13 cellular contexts compared by ENCODE assay signal in the genomic region with DNA sequence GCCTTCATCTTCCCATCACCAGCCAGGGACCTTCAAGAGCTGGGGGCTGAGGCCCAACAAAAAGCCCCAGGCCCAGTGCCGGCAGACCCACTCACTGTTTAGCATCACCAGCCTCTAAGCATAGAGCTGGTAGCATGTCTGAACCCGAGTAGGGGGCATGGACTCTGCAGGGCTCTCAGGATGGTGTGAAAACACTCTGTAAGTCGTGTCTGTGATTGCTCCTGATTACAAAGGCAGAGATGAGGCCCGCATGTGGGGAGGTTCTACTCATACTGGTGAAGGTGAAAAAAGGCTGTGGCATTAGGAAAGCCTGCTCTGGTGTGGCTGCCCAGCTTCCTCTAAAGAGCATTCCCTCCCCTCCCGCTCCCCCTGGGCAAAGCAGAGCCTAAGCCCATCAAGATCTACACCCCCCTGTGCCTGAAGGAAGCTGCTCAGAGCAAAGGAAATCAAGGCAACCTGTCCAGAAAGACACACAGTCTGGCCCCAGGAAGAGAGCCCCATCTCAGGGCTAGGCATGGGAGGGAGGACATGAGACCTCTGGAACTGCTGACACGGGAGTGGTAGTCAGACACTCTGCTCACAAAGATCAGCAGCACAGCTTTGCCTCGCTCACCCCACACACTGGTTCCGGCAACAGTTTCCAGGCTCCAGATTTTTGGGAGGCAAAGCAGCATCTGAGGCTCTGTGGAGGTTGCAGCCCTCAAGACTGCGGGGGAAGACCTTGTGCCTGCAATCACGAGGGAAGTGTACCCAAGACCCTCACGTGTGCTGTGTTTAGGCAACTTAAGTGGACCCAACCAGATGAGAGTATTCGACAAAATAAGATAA. TPM values are rescaled to one million over a fixed set of nuclear protein-coding genes. Genes with fewer than 3 reads are reported as not detected.
DNase-seq lines count a peak whose midpoint lies in the region; ATAC-seq and TF ChIP-seq lines count a peak whose summit lies in the region.
"Had no signal": no experiment of that assay in that cellular context is flagged by ENCODE, and none has a peak within 500 bp of the region (broad histone marks: within the 10 kb centered on the region; RNA-seq: fewer than 3 reads in every experiment).

No MANE protein-coding gene starts in this region.

- intact Hi-C loops in CD8-positive, alpha-beta T cell (cut with DNase I, micrococcal nuclease): loop anchor here in 1 of 2 experiments (10.0 kb wide), 1 partner anchor 115 kb away; no protein-coding TSS in a partner anchor
- intact Hi-C loops in psoas muscle (cut with DNase I): loop anchor here (5.0 kb wide), 1 partner anchor 33 kb away; no protein-coding TSS in a partner anchor

- peaks cover 73% of the 10 kb centered on the region for H3K36me3 Mint-ChIP-seq in CD8-positive, alpha-beta T cell

- H3K27ac Mint-ChIP-seq in CD8-positive, alpha-beta T cell: peak overlapping the region; percentile 60

- no peaks in the 10 kb centered on the region for H3K27me3 ChIP-seq in CD8-positive, alpha-beta T cell (ENCODE audit: insufficient read depth, low read length)
- H3K27me3 ChIP-seq in gastroesophageal sphincter: no peaks in the 10 kb centered on the region
- H3K27me3 ChIP-seq in psoas muscle (ENCODE audit: insufficient read depth in 3 of 3, low read length in 2 of 3): no peaks in the 10 kb centered on the region
- H3K27me3 ChIP-seq: SJCRH30 had no signal

- H3K9me3 ChIP-seq in CD8-positive, alpha-beta T cell (ENCODE audit: low read length): no peaks in the 10 kb centered on the region
- H3K9me3 ChIP-seq in gastroesophageal sphincter (no peaks in the 10 kb centered on the region), psoas muscle (no peaks in the 10 kb centered on the region)
- H3K9me3 ChIP-seq: SJCRH30 had no signal

- TF ChIP-seq EP300 in gastroesophageal sphincter (IDR thresholded peaks at IDR 0.05): no peak

- no peak overlapping the region for H3K27ac ChIP-seq in CD8-positive, alpha-beta T cell (ENCODE audit: low read depth, low read length)
- H3K27ac ChIP-seq in RWPE1: peak overlapping the region; percentile 37
- H3K27ac ChIP-seq in gastroesophageal sphincter: peak overlapping the region in 3 of 4 donors; percentile 44 to 70 (median 52)
- peak overlapping the region; percentile 77 for H3K27ac ChIP-seq in psoas muscle
- H3K27ac ChIP-seq: SJCRH30 had no signal

- peaks cover 7% of the 10 kb centered on the region for H3K4me1 ChIP-seq in CD8-positive, alpha-beta T cell (ENCODE audit: insufficient read depth, low read length)
- peaks cover 13 to 87% (median 34%) of the 10 kb centered on the region in 3 donors for H3K4me1 ChIP-seq in gastroesophageal sphincter
- peaks cover 74% of the 10 kb centered on the region for H3K4me1 ChIP-seq in psoas muscle

- peaks cover 29% of the 10 kb centered on the region for H3K36me3 ChIP-seq in CD8-positive, alpha-beta T cell (ENCODE audit: insufficient read depth, low read length)
- peaks cover 0 to 23% of the 10 kb centered on the region in 2 donors for H3K36me3 ChIP-seq in gastroesophageal sphincter
- peaks cover 0 to 29% of the 10 kb centered on the region in 2 donors for H3K36me3 ChIP-seq in psoas muscle (ENCODE audit: insufficient read depth in 1 of 2, low read depth in 1 of 2)

- ATAC-seq in CD8-positive, alpha-beta T cell: no peak
- ATAC-seq in gastroesophageal sphincter: no peak
- ATAC-seq in psoas muscle: no peak
- no peak for ATAC-seq in GM18870 (IDR thresholded peaks at IDR 0.05; ENCODE audit: unreplicated experiment)
- no peak for ATAC-seq in HG02885 (IDR thresholded peaks at IDR 0.05; ENCODE audit: poor library complexity, unreplicated experiment)

- H3K4me1 Mint-ChIP-seq in CD8-positive, alpha-beta T cell (ENCODE audit: low read depth): peaks cover 61% of the 10 kb centered on the region

- POLR2A ChIA-PET in CD8-positive, alpha-beta T cell (lab: Charles Lee): no interaction called here
- POLR2A ChIA-PET in RWPE1 (lab: Yijun Ruan, JAX; ENCODE audit: low non-redundant PET): no interaction called here

- H3K4me3 Mint-ChIP-seq in CD8-positive, alpha-beta T cell: no peak overlapping the region
- H3K4me3 Mint-ChIP-seq: stimulated activated naive CD8-positive, alpha-beta T cell treated with anti-CD3 and anti-CD28 coated beads, Interleukin-15, Interleukin-2, amounts not matched to agents 100 ng/mL and 50 ng/mL, for 24 hours had no signal

- no peak for TF ChIP-seq CTCF in CD8-positive, alpha-beta T cell (IDR thresholded peaks at IDR 0.05)
- TF ChIP-seq CTCF in RWPE1 (conservative IDR thresholded peaks at IDR 0.05; ENCODE audit: low read depth): no peak
- no peak for TF ChIP-seq CTCF in gastroesophageal sphincter (IDR thresholded peaks at IDR 0.05)
- no peak for TF ChIP-seq CTCF in psoas muscle (IDR thresholded peaks at IDR 0.05)

- 71 to 80% methylated on average over 1 to 5 of the region's 12 CpGs for WGBS in gastroesophageal sphincter (ENCODE audit: low coverage in 1 of 2), 2 donors
- 78 to 82% (median 80%) methylated on average over 12 of the region's 12 CpGs for WGBS in psoas muscle, 3 donors

- DNase-seq in CD8-positive, alpha-beta T cell: no peak
- DNase-seq in RWPE1 (ENCODE audit: low spot score) (no peak), psoas muscle (peak in 1 of 2 donors; percentile 28), mucosa of gallbladder (ENCODE audit: low spot score) (no peak)
- DNase-seq: activated gamma-delta T cell, NCI-H1417 treated with DMSO at 0.1 percent for 48 hours, NCI-H526 treated with DMSO at 0.1 percent for 48 hours, SJCRH30 had no signal

- H3K9me3 Mint-ChIP-seq in CD8-positive, alpha-beta T cell: no peaks in the 10 kb centered on the region
- H3K9me3 Mint-ChIP-seq: stimulated activated naive CD8-positive, alpha-beta T cell treated with anti-CD3 and anti-CD28 coated beads, Interleukin-15, Interleukin-2, amounts not matched to agents 100 ng/mL and 50 ng/mL, for 24 hours had no signal

- CTCF ChIA-PET in CD8-positive, alpha-beta T cell (lab: Charles Lee): interaction anchor here (1.1 to 2.7 kb wide), 2 partner anchors 17 to 59 kb away, joined by 3 to 8 read pairs; no protein-coding TSS in a partner anchor
- CTCF ChIA-PET in RWPE1 (lab: Yijun Ruan, JAX): interaction anchor here (0.6 kb wide), 1 partner anchor 48 kb away, joined by 3 read pairs; no protein-coding TSS in a partner anchor

- no peak for TF ChIP-seq POLR2A in gastroesophageal sphincter (IDR thresholded peaks at IDR 0.05)

- no peaks in the 10 kb centered on the region for H3K27me3 Mint-ChIP-seq in CD8-positive, alpha-beta T cell (ENCODE audit: low read depth)
- H3K27me3 Mint-ChIP-seq: stimulated activated naive CD8-positive, alpha-beta T cell treated with anti-CD3 and anti-CD28 coated beads, Interleukin-15, Interleukin-2, amounts not matched to agents 100 ng/mL and 50 ng/mL, for 24 hours had no signal

- no peak overlapping the region for H3K4me3 ChIP-seq in CD8-positive, alpha-beta T cell (ENCODE audit: low read depth, low read length)
- no peak overlapping the region for H3K4me3 ChIP-seq in gastroesophageal sphincter
- no peak overlapping the region for H3K4me3 ChIP-seq in psoas muscle
- H3K4me3 ChIP-seq: coronary artery, SJCRH30 had no signal

RNA-seq across cellular contexts. Expression of gene CCDC12, which starts 36.8 kb away (rescaled TPM):
- total RNA-seq in CD8-positive, alpha-beta T cell: 100 to 1,000 TPM in 1 of 2 experiments, 10 to 100 TPM in 1; 99.9 to 107 TPM
- total RNA-seq in gastroesophageal sphincter (10 to 100 TPM; 14.3 to 52.2 (median 42.0) TPM), psoas muscle (10 to 100 TPM; 25.1 to 36.4 (median 34.9) TPM), mucosa of gallbladder (50.0 TPM)
- 10 to 100 TPM; 47.0 to 69.8 (median 55.5) TPM for polyA plus RNA-seq in psoas muscle

RNA-seq across cellular contexts. Expression of gene NBEAL2, which starts 39.7 kb away (rescaled TPM):
- 100 to 1,000 TPM; 187 to 201 TPM for total RNA-seq in CD8-positive, alpha-beta T cell
- 10 to 100 TPM; 12.3 to 23.2 (median 20.4) TPM for total RNA-seq in gastroesophageal sphincter
- total RNA-seq in psoas muscle: 10 to 100 TPM in 1 of 4 donors, 1 to 10 TPM in 3; 7.3 to 11.2 (median 7.7) TPM
- polyA plus RNA-seq in psoas muscle: 10 to 100 TPM in 1 of 3 donors, 1 to 10 TPM in 2; 5.4 to 13.0 (median 6.4) TPM
- total RNA-seq in mucosa of gallbladder: 150 TPM
